In genomic region chr14:21262410-21262809, GRCh38 we compare ENCODE assay signal across 12 cellular contexts. TPM values are rescaled to one million over a fixed set of nuclear protein-coding genes. Genes with fewer than 3 reads are reported as not detected.
DNase-seq lines count a peak whose midpoint lies in the region; ATAC-seq and TF ChIP-seq lines count a peak whose summit lies in the region.
"Had no signal": no experiment of that assay in that cellular context is flagged by ENCODE, and none has a peak within 500 bp of the region (broad histone marks: within the 10 kb centered on the region; RNA-seq: fewer than 3 reads in every experiment).

No MANE protein-coding gene starts in this region.

- H3K4me3 ChIP-seq in PC-9 = no peak overlapping the region
- peak overlapping the region in 2 of 8 donors; percentile 10 to 88 for H3K4me3 ChIP-seq in spleen

- no peaks in the 10 kb centered on the region for H3K9me2 ChIP-seq in PC-9 (ENCODE audit: insufficient read depth)

- no peaks in the 10 kb centered on the region for H3K9me3 ChIP-seq in PC-9 (ENCODE audit: insufficient read depth, low read depth)
- H3K9me3 ChIP-seq in spleen = no peaks in the 10 kb centered on the region

- H3K4me2 ChIP-seq in PC-9 = peak overlapping the region; percentile 39

- intact Hi-C loops in PC-9 (cut with micrococcal nuclease; ENCODE audit: unreplicated experiment) = loop anchor here (10.0 kb wide), 1 partner anchor 122 kb away; the partner anchor contains the start of gene SUPT16H
- intact Hi-C loops in spleen (cut with DNase I; ENCODE audit: low total_unique reads) = loop anchor here (10.0 kb wide), 1 partner anchor 122 kb away; the partner anchor contains the start of gene SUPT16H

- H3K27me3 Mint-ChIP-seq in activated CD8-positive, alpha-beta memory T cell treated with anti-CD3 and anti-CD28 coated beads, Interleukin-2, amount 10 ng/mL, durations not matched to agents 7 days and 5 days = no peaks in the 10 kb centered on the region
- peaks cover 9% of the 10 kb centered on the region for H3K27me3 Mint-ChIP-seq in endothelial cell (ENCODE audit: unreplicated experiment)
- H3K27me3 Mint-ChIP-seq: naive B cell had no signal

- no peak for TF ChIP-seq POLR2A in spleen (IDR thresholded peaks at IDR 0.05)

- DNase-seq in activated CD8-positive, alpha-beta memory T cell treated with anti-CD3 and anti-CD28 coated beads, Interleukin-2, amount 10 ng/mL, durations not matched to agents 7 days and 5 days = no peak
- DNase-seq in activated CD8-positive, alpha-beta memory T cell treated with anti-CD3 and anti-CD28 coated beads, Interleukin-2, amount 50 U/mL, for 48 hours = no peak
- no peak for DNase-seq in PC-9
- no peak for DNase-seq in endothelial cell (ENCODE audit: low spot score)
- no peak for DNase-seq in spleen
- no peak for DNase-seq in stimulated activated CD4-positive, alpha-beta T cell treated with anti-CD3 and anti-CD28 coated beads, Interleukin-4, amount 100 ng/mL, for 24 hours
- DNase-seq in HT-29 (ENCODE audit: low spot score) = no peak
- DNase-seq in omental fat pad (ENCODE audit: low spot score) = no peak
- DNase-seq: GDM1, naive B cell, SW 1271 had no signal

- H3K79me2 ChIP-seq in PC-9 (ENCODE audit: low read depth) = peaks cover 100% of the 10 kb centered on the region

- POLR2A ChIA-PET in PC-9 (lab: Charles Lee; ENCODE audit: unreplicated experiment) = no interaction called here

- H3K36me3 Mint-ChIP-seq in activated CD8-positive, alpha-beta memory T cell treated with anti-CD3 and anti-CD28 coated beads, Interleukin-2, amount 10 ng/mL, durations not matched to agents 7 days and 5 days = peaks cover 81% of the 10 kb centered on the region
- peaks cover 47% of the 10 kb centered on the region for H3K36me3 Mint-ChIP-seq in endothelial cell (ENCODE audit: low read depth, unreplicated experiment)

- peak overlapping the region; percentile 20; the same call in 1 of the 2 replicates for H3K27ac ChIP-seq in PC-9
- peak overlapping the region in 5 of 8 donors; percentile 0 to 96 (median 95) for H3K27ac ChIP-seq in spleen

- H3K4me1 Mint-ChIP-seq in activated CD8-positive, alpha-beta memory T cell treated with anti-CD3 and anti-CD28 coated beads, Interleukin-2, amount 10 ng/mL, durations not matched to agents 7 days and 5 days = peaks cover 80% of the 10 kb centered on the region
- H3K4me1 Mint-ChIP-seq in endothelial cell (ENCODE audit: unreplicated experiment) = peaks cover 52% of the 10 kb centered on the region

- H3K36me3 ChIP-seq in PC-9 (ENCODE audit: low read depth) (peaks cover 81% of the 10 kb centered on the region), spleen (peaks cover 0 to 100% (median 57%) of the 10 kb centered on the region in 6 donors)

- WGBS in spleen, 5 donors = 47 to 68% (median 54%) methylated on average over 3 of the region's 3 CpGs

- no peak overlapping the region for H2AFZ ChIP-seq in PC-9

- CTCF ChIA-PET in activated CD8-positive, alpha-beta memory T cell treated with anti-CD3 and anti-CD28 coated beads, Interleukin-2, amount 10 ng/mL, durations not matched to agents 7 days and 5 days (lab: Charles Lee) = interaction anchor here (1.5 kb wide), 1 partner anchor 23 kb away, joined by 5 read pairs; no protein-coding TSS in a partner anchor
- CTCF ChIA-PET in PC-9 (lab: Charles Lee) = no interaction called here

- BruUV-seq in PC-9 (replicated peaks; lab: Mats Ljungman, UMichigan) = no TSS peak

- H3F3A ChIP-seq in PC-9 (ENCODE audit: insufficient read depth, low read depth) = peaks cover 89% of the 10 kb centered on the region

- no peak for ATAC-seq in activated CD8-positive, alpha-beta memory T cell treated with anti-CD3 and anti-CD28 coated beads, Interleukin-2, amount 10 ng/mL, durations not matched to agents 7 days and 5 days
- ATAC-seq in omental fat pad (ENCODE audit: low FRiP score) = no peak

- H4K20me1 ChIP-seq in PC-9 (ENCODE audit: insufficient read depth) = peaks cover 98% of the 10 kb centered on the region

- H3K4me1 ChIP-seq in PC-9 (replicated peaks; ENCODE audit: insufficient read depth) (peaks cover 51% of the 10 kb centered on the region), spleen (peaks cover 76 to 100% (median 96%) of the 10 kb centered on the region in 6 donors)

- H3K9me3 Mint-ChIP-seq in activated CD8-positive, alpha-beta memory T cell treated with anti-CD3 and anti-CD28 coated beads, Interleukin-2, amount 10 ng/mL, durations not matched to agents 7 days and 5 days (ENCODE audit: low read depth) = no peaks in the 10 kb centered on the region
- H3K9me3 Mint-ChIP-seq in endothelial cell (ENCODE audit: unreplicated experiment) = no peaks in the 10 kb centered on the region
- H3K9me3 Mint-ChIP-seq: naive B cell had no signal

- TF ChIP-seq CTCF in PC-9 (conservative IDR thresholded peaks at IDR 0.05) (no peak), endothelial cell (IDR thresholded peaks at IDR 0.05; ENCODE audit: unreplicated experiment) (no peak), spleen (IDR thresholded peaks at IDR 0.05 in 8 of 11, conservative IDR thresholded peaks at IDR 0.05 in 3 of 11) (no peak), omental fat pad (IDR thresholded peaks at IDR 0.05) (no peak)

- H3K27ac Mint-ChIP-seq in activated CD8-positive, alpha-beta memory T cell treated with anti-CD3 and anti-CD28 coated beads, Interleukin-2, amount 10 ng/mL, durations not matched to agents 7 days and 5 days = peak overlapping the region; percentile 76
- peak overlapping the region; percentile 34 for H3K27ac Mint-ChIP-seq in endothelial cell (ENCODE audit: unreplicated experiment)

- no peaks in the 10 kb centered on the region for H3K27me3 ChIP-seq in PC-9 (ENCODE audit: insufficient read depth, low read depth)
- H3K27me3 ChIP-seq in spleen (replicated peaks in 1 of 7) = no peaks in the 10 kb centered on the region

- peak overlapping the region; percentile 98 for H3K4me3 Mint-ChIP-seq in activated CD8-positive, alpha-beta memory T cell treated with anti-CD3 and anti-CD28 coated beads, Interleukin-2, amount 10 ng/mL, durations not matched to agents 7 days and 5 days
- H3K4me3 Mint-ChIP-seq in endothelial cell (ENCODE audit: unreplicated experiment) = peak overlapping the region; percentile 35

RNA-seq across cellular contexts. Expression of gene HNRNPC, which starts 6.8 kb away (rescaled TPM):
- total RNA-seq in activated CD8-positive, alpha-beta memory T cell treated with anti-CD3 and anti-CD28 coated beads, Interleukin-2, amount 10 ng/mL, durations not matched to agents 7 days and 5 days = 100 to 1,000 TPM; 718 to 921 TPM
- total RNA-seq in PC-9 (2021) (486 and 550 TPM in 2 replicates), endothelial cell (ENCODE audit: unreplicated experiment) (601 TPM), spleen (100 to 1,000 TPM; 374 to 648 (median 506) TPM), omental fat pad (100 to 1,000 TPM; 361 to 619 (median 454) TPM)
- 100 to 1,000 TPM; 497 to 824 (median 677) TPM for polyA plus RNA-seq in spleen
- 375 and 471 TPM in 2 replicates for total RNA-seq in HT-29 (2014; rRNA removed; shearing (Covaris generic))

RNA-seq across cellular contexts. Expression of gene RPGRIP1, which starts 17.5 kb away (rescaled TPM):
- total RNA-seq in activated CD8-positive, alpha-beta memory T cell treated with anti-CD3 and anti-CD28 coated beads, Interleukin-2, amount 10 ng/mL, durations not matched to agents 7 days and 5 days = not detected
- total RNA-seq in PC-9 (2021) = 0.75 and 2.1 TPM in 2 replicates
- total RNA-seq in endothelial cell (ENCODE audit: unreplicated experiment) = 1.5 TPM
- total RNA-seq in spleen = 1 to 10 TPM in 3 of 7 donors, under 1 TPM in 4; 0.33 to 4.0 (median 0.87) TPM
- 1 to 10 TPM in 1 of 3 donors, under 1 TPM in 2; 0.46 to 1.3 (median 0.61) TPM for polyA plus RNA-seq in spleen
- total RNA-seq in HT-29 (2014; rRNA removed; shearing (Covaris generic)) = 0.05 and 0.33 TPM in 2 replicates
- 1 to 10 TPM in 1 of 4 donors, under 1 TPM in 3; 0.19 to 1.2 (median 0.53) TPM for total RNA-seq in omental fat pad
- total RNA-seq: M059J had no signal
